ENCODE assay signal across 23 cellular contexts in genomic region chr1:1591452-1591851, GRCh38. TPM values are rescaled to one million over a fixed set of nuclear protein-coding genes. Genes with fewer than 3 reads are reported as not detected.
DNase-seq lines count a peak whose midpoint lies in the region; ATAC-seq and TF ChIP-seq lines count a peak whose summit lies in the region.
"Had no signal": no experiment of that assay in that cellular context is flagged by ENCODE, and none has a peak within 500 bp of the region (broad histone marks: within the 10 kb centered on the region; RNA-seq: fewer than 3 reads in every experiment).

No MANE protein-coding gene starts in this region.

- no peaks in the 10 kb centered on the region for H3K36me3 Mint-ChIP-seq in activated CD4-positive, alpha-beta T cell treated with anti-CD3 and anti-CD28 coated beads for 36 hours (ENCODE audit: low read depth)
- H3K36me3 Mint-ChIP-seq in chondrocyte (ENCODE audit: low read depth) = no peaks in the 10 kb centered on the region
- H3K36me3 Mint-ChIP-seq: activated naive CD8-positive, alpha-beta T cell treated with anti-CD3 and anti-CD28 coated beads, Interleukin-2, amount 10 ng/mL, durations not matched to agents 7 days and 5 days had no signal

- H3K27me3 Mint-ChIP-seq in activated CD4-positive, alpha-beta T cell treated with anti-CD3 and anti-CD28 coated beads for 36 hours = no peaks in the 10 kb centered on the region
- no peaks in the 10 kb centered on the region for H3K27me3 Mint-ChIP-seq in chondrocyte (ENCODE audit: low read depth)
- H3K27me3 Mint-ChIP-seq: activated CD4-positive, alpha-beta T cell treated with anti-CD3 and anti-CD28 coated beads, Interleukin-2, amount 10 ng/mL, durations not matched to agents 24 days and 14 days had no signal

- POLR2A ChIA-PET in activated CD4-positive, alpha-beta T cell treated with anti-CD3 and anti-CD28 coated beads for 36 hours (lab: Charles Lee) = no interaction called here

- no peak overlapping the region for H3K27ac Mint-ChIP-seq in activated CD4-positive, alpha-beta T cell treated with anti-CD3 and anti-CD28 coated beads for 36 hours
- H3K27ac Mint-ChIP-seq in chondrocyte (ENCODE audit: unreplicated experiment) = no peak overlapping the region
- H3K27ac Mint-ChIP-seq: activated CD4-positive, alpha-beta T cell treated with anti-CD3 and anti-CD28 coated beads, Interleukin-2, amount 10 ng/mL, durations not matched to agents 24 days and 14 days; activated naive CD8-positive, alpha-beta T cell treated with anti-CD3 and anti-CD28 coated beads, Interleukin-2, amount 10 ng/mL, durations not matched to agents 7 days and 5 days; activated T-helper 2 cell treated with anti-CD3 and anti-CD28 coated beads, Interferon-gamma antibody, Interleukin-2, Interleukin-4, amounts not matched to agents 10 μg/mL and 5 μg/mL and 100 μg/mL, durations not matched to agents 14 hours and 24 hours and 36 hours; IgD-negative memory B cell; nephron progenitor cell had no signal

- ATAC-seq in activated CD4-positive, alpha-beta T cell treated with anti-CD3 and anti-CD28 coated beads for 36 hours = peak; percentile 39
- no peak for ATAC-seq in GM21526 (IDR thresholded peaks at IDR 0.05; ENCODE audit: low FRiP score, unreplicated experiment)
- ATAC-seq: A549, body of pancreas, right lobe of liver had no signal

- no peaks in the 10 kb centered on the region for H3K9me3 ChIP-seq in osteoblast (ENCODE audit: low read depth, low read length)
- H3K9me3 ChIP-seq: A549, body of pancreas, Caco-2, left ventricle myocardium inferior, right lobe of liver, testis, vagina had no signal

- CTCF ChIA-PET in activated CD4-positive, alpha-beta T cell treated with anti-CD3 and anti-CD28 coated beads for 36 hours (lab: Charles Lee) = interaction anchor here (0.6 to 1.1 kb wide), 2 partner anchors 13 to 46 kb away, joined by 3 read pairs; no protein-coding TSS in a partner anchor

- H2AFZ ChIP-seq in osteoblast (ENCODE audit: low read length) = peak overlapping the region; percentile 22

- H3K79me2 ChIP-seq in osteoblast (ENCODE audit: insufficient read depth, low read length) = no peaks in the 10 kb centered on the region

- H3K4me3 ChIP-seq in osteoblast (ENCODE audit: insufficient read depth, low read length) = no peak overlapping the region
- H3K4me3 ChIP-seq: A549, body of pancreas, left ventricle myocardium inferior, right lobe of liver, testis, vagina had no signal

- H3K4me1 Mint-ChIP-seq in activated CD4-positive, alpha-beta T cell treated with anti-CD3 and anti-CD28 coated beads for 36 hours = no peaks in the 10 kb centered on the region
- no peaks in the 10 kb centered on the region for H3K4me1 Mint-ChIP-seq in chondrocyte (ENCODE audit: low read depth)
- H3K4me1 Mint-ChIP-seq: activated CD4-positive, alpha-beta T cell treated with anti-CD3 and anti-CD28 coated beads, Interleukin-2, amount 10 ng/mL, durations not matched to agents 24 days and 14 days; activated naive CD8-positive, alpha-beta T cell treated with anti-CD3 and anti-CD28 coated beads, Interleukin-2, amount 10 ng/mL, durations not matched to agents 7 days and 5 days had no signal

- no peaks in the 10 kb centered on the region for H3K36me3 ChIP-seq in osteoblast (ENCODE audit: insufficient read depth, low read length)
- H3K36me3 ChIP-seq: left ventricle myocardium inferior, right lobe of liver, vagina had no signal

- no peaks in the 10 kb centered on the region for H3K4me1 ChIP-seq in osteoblast (ENCODE audit: insufficient read depth, low read length)
- H3K4me1 ChIP-seq: A549, body of pancreas, Caco-2, left ventricle myocardium inferior, right lobe of liver, testis, vagina had no signal

- H3K4me3 Mint-ChIP-seq in activated CD4-positive, alpha-beta T cell treated with anti-CD3 and anti-CD28 coated beads for 36 hours = no peak overlapping the region
- no peak overlapping the region for H3K4me3 Mint-ChIP-seq in chondrocyte (ENCODE audit: unreplicated experiment)
- H3K4me3 Mint-ChIP-seq: activated CD4-positive, alpha-beta T cell treated with anti-CD3 and anti-CD28 coated beads, Interleukin-2, amount 10 ng/mL, durations not matched to agents 24 days and 14 days; activated naive CD8-positive, alpha-beta T cell treated with anti-CD3 and anti-CD28 coated beads, Interleukin-2, amount 10 ng/mL, durations not matched to agents 7 days and 5 days; nephron progenitor cell had no signal

- no peak for TF ChIP-seq CTCF in osteoblast (IDR thresholded peaks at IDR 0.05; ENCODE audit: extremely low read depth, low read depth, low read length)
- no peak for TF ChIP-seq CTCF in chondrocyte (IDR thresholded peaks at IDR 0.05)

- H3K9me3 Mint-ChIP-seq in activated CD4-positive, alpha-beta T cell treated with anti-CD3 and anti-CD28 coated beads for 36 hours (ENCODE audit: low read depth) = no peaks in the 10 kb centered on the region
- no peaks in the 10 kb centered on the region for H3K9me3 Mint-ChIP-seq in chondrocyte (ENCODE audit: low read depth)
- H3K9me3 Mint-ChIP-seq: activated CD4-positive, alpha-beta T cell treated with anti-CD3 and anti-CD28 coated beads, Interleukin-2, amount 10 ng/mL, durations not matched to agents 24 days and 14 days; activated naive CD8-positive, alpha-beta T cell treated with anti-CD3 and anti-CD28 coated beads, Interleukin-2, amount 10 ng/mL, durations not matched to agents 7 days and 5 days; activated T-helper 2 cell treated with anti-CD3 and anti-CD28 coated beads, Interferon-gamma antibody, Interleukin-2, Interleukin-4, amounts not matched to agents 10 μg/mL and 5 μg/mL and 100 μg/mL, durations not matched to agents 14 hours and 24 hours and 36 hours; IgD-negative memory B cell had no signal

- peaks cover 8% of the 10 kb centered on the region for H3K27me3 ChIP-seq in osteoblast (ENCODE audit: insufficient read depth, low read length)
- H3K27me3 ChIP-seq: body of pancreas, right lobe of liver, testis, vagina had no signal

- no peaks in the 10 kb centered on the region for H4K20me1 ChIP-seq in osteoblast (ENCODE audit: insufficient read depth, low read length)

- DNase-seq in activated CD4-positive, alpha-beta T cell treated with anti-CD3 and anti-CD28 coated beads for 36 hours = no peak
- no peak for DNase-seq in activated CD4-positive, alpha-beta T cell treated with anti-CD3 and anti-CD28 coated beads, Interleukin-2, amount 50 U/mL, for 48 hours
- DNase-seq in SK-N-DZ (ENCODE audit: low spot score) = peak; percentile 55
- peak; percentile 65 for DNase-seq in osteoblast (ENCODE audit: insufficient read length, low spot score, missing footprints)
- no peak for DNase-seq in chondrocyte (ENCODE audit: low spot score)
- DNase-seq: activated CD4-positive, alpha-beta T cell treated with anti-CD3 and anti-CD28 coated beads, Interleukin-2, amount 10 ng/mL, durations not matched to agents 24 days and 14 days; activated CD8-positive, alpha-beta memory T cell treated with anti-CD3 and anti-CD28 coated beads, Interleukin-2, amount 50 U/mL, for 4 hours; activated naive CD8-positive, alpha-beta T cell treated with anti-CD3 and anti-CD28 coated beads, Interleukin-2, amount 10 ng/mL, durations not matched to agents 7 days and 5 days; body of pancreas; Caco-2; left ventricle myocardium inferior; NCI-H2171 treated with DMSO at 0.1 percent for 48 hours; NCI-H526 treated with DMSO at 0.1 percent for 48 hours; nephron progenitor cell; right lobe of liver; SHP77; testis had no signal

- intact Hi-C loops in activated CD4-positive, alpha-beta T cell treated with anti-CD3 and anti-CD28 coated beads for 36 hours (cut with DNase I, micrococcal nuclease) = no loop called here

- H3K27ac ChIP-seq in osteoblast (ENCODE audit: low read depth, low read length) = no peak overlapping the region
- H3K27ac ChIP-seq: A549, body of pancreas, left ventricle myocardium inferior, right lobe of liver, testis, vagina had no signal

- no peak overlapping the region for H3K4me2 ChIP-seq in osteoblast (ENCODE audit: insufficient read depth, low read length)
- H3K4me2 ChIP-seq: A549 had no signal

RNA-seq across cellular contexts. Expression of gene FNDC10, which starts 8.5 kb away (rescaled TPM):
- total RNA-seq in activated CD4-positive, alpha-beta T cell treated with anti-CD3 and anti-CD28 coated beads for 36 hours = 1 to 10 TPM; 1.7 to 1.9 TPM
- polyA plus RNA-seq in SK-N-DZ (2014; cell fraction: cytosol; rRNA removed) = 8.9 and 9.8 TPM in 2 replicates
- 2.3 and 3.7 TPM in 2 replicates for polyA plus RNA-seq in SK-N-DZ (2014; cell fraction: nucleus; rRNA removed)
- 2.1 and 2.5 TPM in 2 replicates for total RNA-seq in osteoblast
- total RNA-seq in chondrocyte = 23.3 to 32.6 TPM (median 24.8 TPM) in 3 replicates
- polyA plus RNA-seq: IgD-negative memory B cell had no signal

RNA-seq across cellular contexts. Expression of gene SSU72, which starts 16.8 kb away (rescaled TPM):
- 100 to 1,000 TPM; 105 to 123 TPM for total RNA-seq in activated CD4-positive, alpha-beta T cell treated with anti-CD3 and anti-CD28 coated beads for 36 hours
- 44.7 and 45.3 TPM in 2 replicates for polyA plus RNA-seq in SK-N-DZ (2014; cell fraction: cytosol; rRNA removed)
- polyA plus RNA-seq in SK-N-DZ (2014; cell fraction: nucleus; rRNA removed) = 42.9 and 49.5 TPM in 2 replicates
- total RNA-seq in osteoblast = 67.2 and 73.1 TPM in 2 replicates
- total RNA-seq in chondrocyte = 99.7 to 129 TPM (median 100 TPM) in 3 replicates

RNA-seq across cellular contexts. Expression of gene MIB2, which starts 23.8 kb away (rescaled TPM):
- 10 to 100 TPM; 37.1 TPM for total RNA-seq in activated CD4-positive, alpha-beta T cell treated with anti-CD3 and anti-CD28 coated beads for 36 hours
- 11.4 and 23.4 TPM in 2 replicates for polyA plus RNA-seq in SK-N-DZ (2014; cell fraction: cytosol; rRNA removed)
- polyA plus RNA-seq in SK-N-DZ (2014; cell fraction: nucleus; rRNA removed) = 256 and 330 TPM in 2 replicates
- total RNA-seq in osteoblast (74.0 and 80.7 TPM in 2 replicates), chondrocyte (73.8 to 86.7 TPM (median 76.4 TPM) in 3 replicates)

RNA-seq across cellular contexts. Expression of gene MMP23B, which starts 40.5 kb away (rescaled TPM):
- total RNA-seq in activated CD4-positive, alpha-beta T cell treated with anti-CD3 and anti-CD28 coated beads for 36 hours = 1 to 10 TPM in 1 of 2 experiments, under 1 TPM in 1; 0.77 to 1.2 TPM
- 0.24 and 0.73 TPM in 2 replicates for polyA plus RNA-seq in SK-N-DZ (2014; cell fraction: cytosol; rRNA removed)
- 12.9 and 25.9 TPM in 2 replicates for polyA plus RNA-seq in SK-N-DZ (2014; cell fraction: nucleus; rRNA removed)
- 0.59 and 1.1 TPM in 2 replicates for total RNA-seq in osteoblast
- total RNA-seq in chondrocyte = 18.3 to 71.4 TPM (median 68.7 TPM) in 3 replicates

RNA-seq across cellular contexts. Expression of gene TMEM240, which starts 51.0 kb away (rescaled TPM):
- under 1 TPM; 0.42 to 0.46 TPM for total RNA-seq in activated CD4-positive, alpha-beta T cell treated with anti-CD3 and anti-CD28 coated beads for 36 hours
- polyA plus RNA-seq in SK-N-DZ (2014; cell fraction: cytosol; rRNA removed) = 3.2 and 10.5 TPM in 2 replicates
- polyA plus RNA-seq in SK-N-DZ (2014; cell fraction: nucleus; rRNA removed) = 21.7 and 25.4 TPM in 2 replicates
- 1.8 and 2.7 TPM in 2 replicates for total RNA-seq in osteoblast
- 3.6 to 6.1 TPM (median 5.8 TPM) in 3 replicates for total RNA-seq in chondrocyte
- total RNA-seq: activated CD4-positive, alpha-beta T cell treated with anti-CD3 and anti-CD28 coated beads, Interleukin-2, amount 10 ng/mL, durations not matched to agents 24 days and 14 days; mononuclear cell had no signal
- polyA plus RNA-seq: IgD-negative memory B cell had no signal

Comparison
In these comparisons a context has a peak if more than half of its experiments do, and no peak if none do; other contexts are left out.
1. DNase-seq: peak in SK-N-DZ (single experiment) and osteoblast (single experiment); none in activated CD4-positive, alpha-beta T cell treated with anti-CD3 and anti-CD28 coated beads for 36 hours (single experiment), activated CD4-positive, alpha-beta T cell treated with anti-CD3 and anti-CD28 coated beads, Interleukin-2, amount 50 U/mL, for 48 hours (0 of 2) and chondrocyte (single experiment).